22 cellular contexts compared by ENCODE assay signal in genomic region chr5:179255527-179256228, GRCh38.
DNase-seq lines count a peak whose midpoint lies in the region; ATAC-seq and TF ChIP-seq lines count a peak whose summit lies in the region.
"Had no signal": no experiment of that assay in that cellular context is flagged by ENCODE, and none has a peak within 500 bp of the region (broad histone marks: within the 10 kb centered on the region; RNA-seq: fewer than 3 reads in every experiment).

No MANE protein-coding gene starts in this region.

- TF ChIP-seq POLR2A in testis (IDR thresholded peaks at IDR 0.05) = no peak
- TF ChIP-seq POLR2A in esophagus squamous epithelium (IDR thresholded peaks at IDR 0.05) = no peak

- peak; percentile 8 for DNase-seq in activated T-cell treated with anti-CD3 and anti-CD28 coated beads, Interleukin-2, amount 50 U/mL, for 1 hour
- no peak for DNase-seq in activated T-cell treated with anti-CD3 and anti-CD28 coated beads, Interleukin-2, amount 50 U/mL, for 72 hours
- peak; percentile 69 for DNase-seq in RWPE2 (ENCODE audit: low spot score)
- peak; percentile 44 for DNase-seq in left lobe of liver (ENCODE audit: low spot score)
- peak; percentile 6 for DNase-seq in testis
- no peak for DNase-seq in cerebellar nuclear complex (lab: John Stamatoyannopoulos, UW)
- DNase-seq in NCI-H2081 (lab: John Stamatoyannopoulos, UW) = no peak
- no peak for DNase-seq in esophagus squamous epithelium (lab: John Stamatoyannopoulos, UW)
- DNase-seq: activated CD4-positive, alpha-beta T cell treated with anti-CD3 and anti-CD28 coated beads for 48 hours; CD8-positive, alpha-beta T cell; colonic mucosa; DMS153; kidney; NCI-H187; NCI-H69; stimulated activated CD4-positive, alpha-beta T cell treated with anti-CD3 and anti-CD28 coated beads, Interleukin-4, amount 100 ng/mL, for 24 hours; stimulated activated naive CD4-positive, alpha-beta T cell had no signal

- no peaks in the 10 kb centered on the region for H3K27me3 Mint-ChIP-seq in activated T-cell treated with anti-CD3 and anti-CD28 coated beads, Interleukin-2, amount 50 U/mL, for 72 hours (ENCODE audit: low read depth)

- H3K27ac ChIP-seq in RWPE2 (ENCODE audit: poor library complexity, severe bottlenecking) (no peak overlapping the region), testis (peak overlapping the region in 1 of 2 donors; percentile 66), esophagus squamous epithelium (no peak overlapping the region)
- H3K27ac ChIP-seq: colonic mucosa, neural progenitor cell, thoracic aorta had no signal

- H3K4me1 Mint-ChIP-seq in activated T-cell treated with anti-CD3 and anti-CD28 coated beads, Interleukin-2, amount 50 U/mL, for 72 hours (ENCODE audit: low read depth) = no peaks in the 10 kb centered on the region

- ATAC-seq in activated T-cell treated with anti-CD3 and anti-CD28 coated beads, Interleukin-2, amount 50 U/mL, for 72 hours (replicated peaks in 1 of 2) = no peak
- ATAC-seq in RWPE2 (ENCODE audit: low read depth) (no peak), left lobe of liver (no peak)
- ATAC-seq: CD8-positive, alpha-beta T cell; HCT116 had no signal

- no peaks in the 10 kb centered on the region for H3K9me3 Mint-ChIP-seq in activated T-cell treated with anti-CD3 and anti-CD28 coated beads, Interleukin-2, amount 50 U/mL, for 72 hours
- H3K9me3 Mint-ChIP-seq: CD8-positive, alpha-beta T cell; neural progenitor cell had no signal

- intact Hi-C loops in testis (cut with DNase I; ENCODE audit: low total_unique reads) = no loop called here
- intact Hi-C loops in esophagus squamous epithelium (cut with DNase I) = no loop called here

- no peaks in the 10 kb centered on the region for H3K36me3 ChIP-seq in RWPE2 (ENCODE audit: low read depth)
- no peaks in the 10 kb centered on the region for H3K36me3 ChIP-seq in testis (ENCODE audit: low read depth, missing control alignments)
- H3K36me3 ChIP-seq in esophagus squamous epithelium = no peaks in the 10 kb centered on the region
- H3K36me3 ChIP-seq: adrenal gland, colonic mucosa, neural progenitor cell, thoracic aorta had no signal

- TF ChIP-seq CTCF in RWPE2 (IDR thresholded peaks at IDR 0.05; ENCODE audit: poor library complexity, severe bottlenecking) (no peak), testis (IDR thresholded peaks at IDR 0.05) (no peak), esophagus squamous epithelium (IDR thresholded peaks at IDR 0.05) (no peak)

- no peak overlapping the region for H3K27ac Mint-ChIP-seq in activated T-cell treated with anti-CD3 and anti-CD28 coated beads, Interleukin-2, amount 50 U/mL, for 72 hours
- H3K27ac Mint-ChIP-seq: CD8-positive, alpha-beta T cell had no signal

- H3K27me3 ChIP-seq in RWPE2 (ENCODE audit: insufficient read depth, poor library complexity, severe bottlenecking) (no peaks in the 10 kb centered on the region), testis (no peaks in the 10 kb centered on the region), esophagus squamous epithelium (no peaks in the 10 kb centered on the region)
- H3K27me3 ChIP-seq: adrenal gland, colonic mucosa, neural progenitor cell had no signal

- H3K4me3 Mint-ChIP-seq in activated T-cell treated with anti-CD3 and anti-CD28 coated beads, Interleukin-2, amount 50 U/mL, for 72 hours = no peak overlapping the region
- H3K4me3 Mint-ChIP-seq: CD8-positive, alpha-beta T cell; neural progenitor cell had no signal

- 93% methylated on average over 8 to 11 of the region's 11 CpGs for WGBS in testis, 2 donors
- WGBS in esophagus squamous epithelium, 2 donors = 64 to 100% methylated on average over 3 to 4 of the region's 11 CpGs

- no peaks in the 10 kb centered on the region for H3K36me3 Mint-ChIP-seq in activated T-cell treated with anti-CD3 and anti-CD28 coated beads, Interleukin-2, amount 50 U/mL, for 72 hours (ENCODE audit: insufficient read depth in 2 of 2)
- H3K36me3 Mint-ChIP-seq: CD8-positive, alpha-beta T cell; neural progenitor cell had no signal

- H3K4me3 ChIP-seq in RWPE2 (ENCODE audit: severe bottlenecking) = no peak overlapping the region
- H3K4me3 ChIP-seq in testis = no peak overlapping the region
- no peak overlapping the region for H3K4me3 ChIP-seq in esophagus squamous epithelium
- H3K4me3 ChIP-seq: adrenal gland, colonic mucosa, neural progenitor cell, smooth muscle cell, thoracic aorta had no signal

- H3K4me1 ChIP-seq in RWPE2 (ENCODE audit: insufficient read depth, poor library complexity, severe bottlenecking) (no peaks in the 10 kb centered on the region), testis (peaks cover 31% of the 10 kb centered on the region), esophagus squamous epithelium (no peaks in the 10 kb centered on the region)
- H3K4me1 ChIP-seq: adrenal gland, colonic mucosa, neural progenitor cell had no signal

- H3K9me3 ChIP-seq in RWPE2 (ENCODE audit: severe bottlenecking) = peaks cover 5% of the 10 kb centered on the region
- no peaks in the 10 kb centered on the region for H3K9me3 ChIP-seq in testis
- no peaks in the 10 kb centered on the region for H3K9me3 ChIP-seq in esophagus squamous epithelium
- H3K9me3 ChIP-seq: adrenal gland, colonic mucosa, thoracic aorta had no signal

Comparison
In these comparisons a context has a peak if more than half of its experiments do, and no peak if none do; other contexts are left out.
1. DNase-seq: peak in activated T-cell treated with anti-CD3 and anti-CD28 coated beads, Interleukin-2, amount 50 U/mL, for 1 hour (single experiment), RWPE2 (single experiment), left lobe of liver (single experiment) and testis (single experiment); none in activated T-cell treated with anti-CD3 and anti-CD28 coated beads, Interleukin-2, amount 50 U/mL, for 72 hours (0 of 2), cerebellar nuclear complex (0 of 2), NCI-H2081 (0 of 2) and esophagus squamous epithelium (single experiment).